In genomic region chr2:88131201-88131998, GRCh38 we compare ENCODE assay signal across 30 cellular contexts. TPM values are rescaled to one million over a fixed set of nuclear protein-coding genes. Genes with fewer than 3 reads are reported as not detected.
DNase-seq lines count a peak whose midpoint lies in the region; ATAC-seq and TF ChIP-seq lines count a peak whose summit lies in the region.
"Had no signal": no experiment of that assay in that cellular context is flagged by ENCODE, and none has a peak within 500 bp of the region (broad histone marks: within the 10 kb centered on the region; RNA-seq: fewer than 3 reads in every experiment).

No MANE protein-coding gene starts in this region.

- ATAC-seq in left colon (peak; percentile 59), mucosa of descending colon (peak; percentile 56)
- ATAC-seq: PC-3 had no signal

- H3K27ac Mint-ChIP-seq in CD14-positive monocyte, result no peak overlapping the region
- H3K27ac Mint-ChIP-seq: CD4-positive, alpha-beta T cell had no signal

- no peaks in the 10 kb centered on the region for H3K4me1 Mint-ChIP-seq in CD14-positive monocyte

- peaks cover 35% of the 10 kb centered on the region for H3K4me1 ChIP-seq in mucosa of descending colon (ENCODE audit: low read depth)
- peaks cover 14 to 36% (median 24%) of the 10 kb centered on the region in 4 donors for H3K4me1 ChIP-seq in transverse colon
- H3K4me1 ChIP-seq in A673 (ENCODE audit: insufficient read depth, low read length, poor library complexity, severe bottlenecking), result no peaks in the 10 kb centered on the region
- H3K4me1 ChIP-seq: BLaER1 had no signal

- intact Hi-C loops in left colon (cut with DNase I, micrococcal nuclease), result no loop called here
- intact Hi-C loops in mucosa of descending colon (cut with DNase I, micrococcal nuclease), result no loop called here
- intact Hi-C loops in transverse colon (cut with DNase I; ENCODE audit: low total_unique reads), result no loop called here
- intact Hi-C loops in A673 (cut with micrococcal nuclease; ENCODE audit: unreplicated experiment), result no loop called here
- intact Hi-C loops in CD14-positive monocyte (cut with micrococcal nuclease), result no loop called here

- peak overlapping the region; percentile 77 to 87 (median 86) for H3K27ac ChIP-seq in transverse colon
- H3K27ac ChIP-seq in A673 (ENCODE audit: low read depth, low read length, poor library complexity, severe bottlenecking), result no peak overlapping the region
- H3K27ac ChIP-seq: 22Rv1, BLaER1 had no signal

- CTCF ChIA-PET in A673 (lab: Charles Lee), result interaction anchor here (0.6 kb wide), 1 partner anchor 89 kb away, joined by 9 read pairs; no protein-coding TSS in a partner anchor

- peaks cover 0 to 3% (median 0%) of the 10 kb centered on the region in 7 donors for H3K9me3 Mint-ChIP-seq in CD14-positive monocyte
- H3K9me3 Mint-ChIP-seq: CD4-positive, alpha-beta T cell had no signal

- H3K27me3 ChIP-seq in transverse colon, result no peaks in the 10 kb centered on the region
- peaks cover 23% of the 10 kb centered on the region for H3K27me3 ChIP-seq in A673 (replicated peaks; ENCODE audit: insufficient read depth, low read depth, low read length, poor library complexity)
- H3K27me3 ChIP-seq: BLaER1 had no signal

- TF ChIP-seq EP300 in transverse colon (IDR thresholded peaks at IDR 0.05; ENCODE audit: low read depth), result no peak

- H3K27me3 Mint-ChIP-seq in CD14-positive monocyte (ENCODE audit: low read depth in 3 of 3), result peaks cover 3 to 16% (median 5%) of the 10 kb centered on the region in 3 donors

- DNase-seq in DMS53 (lab: John Stamatoyannopoulos, UW), result peak; percentile 23
- DNase-seq in DMS53 treated with DMSO at 0.1 percent for 48 hours (lab: John Stamatoyannopoulos, UW; ENCODE audit: unreplicated experiment), result no peak
- DNase-seq in left colon, result peak; percentile 52 to 70
- DNase-seq in mucosa of descending colon, result peak; percentile 66 to 70 (median 68)
- DNase-seq in transverse colon, result peak; percentile 60
- no peak for DNase-seq in dermis blood vessel endothelial cell
- DNase-seq in A673 (ENCODE audit: low spot score), result no peak
- DNase-seq in CD14-positive monocyte (ENCODE audit: low spot score), result no peak
- DNase-seq: ACHN; CD4-positive, alpha-beta T cell; DMS79; EL; GDM1; Kasumi-1; NCI-H1092 treated with DMSO at 0.1 percent for 48 hours; NCI-H1436; NCI-H187; NCI-H2081 treated with DMSO at 0.1 percent for 48 hours; NCI-H2171; NCI-H226; NCI-H524; NCI-H748 treated with DMSO at 0.1 percent for 48 hours; PC-3; Right ventricle myocardium superior had no signal

- no TSS peak for BruUV-seq in A673 (replicated peaks; lab: Mats Ljungman, UMichigan)

- no peak for TF ChIP-seq POLR2A in transverse colon (IDR thresholded peaks at IDR 0.05)

- H3K36me3 Mint-ChIP-seq in CD14-positive monocyte, result no peaks in the 10 kb centered on the region

- no peak overlapping the region for H3K4me3 Mint-ChIP-seq in CD14-positive monocyte
- H3K4me3 Mint-ChIP-seq: CD4-positive, alpha-beta T cell had no signal

- in situ Hi-C loops in transverse colon (cut with MboI; ENCODE audit: low pct_ligation_motif_present in 1 of 4, low pct_unique_long_range_greater_than_20kb in 1 of 4, low sequenced_read_pairs in 3 of 4), result no loop called here

- H3K36me3 ChIP-seq in mucosa of descending colon (ENCODE audit: low read depth) (no peaks in the 10 kb centered on the region), transverse colon (no peaks in the 10 kb centered on the region), A673 (ENCODE audit: insufficient read depth, low read length, poor library complexity, severe bottlenecking) (no peaks in the 10 kb centered on the region)
- H3K36me3 ChIP-seq: BLaER1 had no signal

- POLR2A ChIA-PET in A673 (lab: Charles Lee; ENCODE audit: low non-redundant PET), result no interaction called here

- TF ChIP-seq CTCF in mucosa of descending colon (IDR thresholded peaks at IDR 0.05), result no peak
- peak in 2 of 5 experiments; percentile 11 to 39 for TF ChIP-seq CTCF in transverse colon (IDR thresholded peaks at IDR 0.05)
- TF ChIP-seq CTCF in A673 (conservative IDR thresholded peaks at IDR 0.05; ENCODE audit: low read depth, low read length), result no peak
- no peak for TF ChIP-seq CTCF in CD14-positive monocyte (IDR thresholded peaks at IDR 0.05)

- WGBS in transverse colon (ENCODE audit: low coverage in 1 of 2), 2 donors, result 53 to 71% methylated on average over 1 to 9 of the region's 9 CpGs

- H3K4me3 ChIP-seq in mucosa of descending colon, result no peak overlapping the region
- H3K4me3 ChIP-seq in transverse colon, result no peak overlapping the region
- H3K4me3 ChIP-seq in A673 (ENCODE audit: low read depth, low read length, poor library complexity, severe bottlenecking), result no peak overlapping the region
- H3K4me3 ChIP-seq: BLaER1 had no signal

- H3K9me3 ChIP-seq in mucosa of descending colon, result no peaks in the 10 kb centered on the region
- H3K9me3 ChIP-seq in transverse colon, result no peaks in the 10 kb centered on the region
- no peaks in the 10 kb centered on the region for H3K9me3 ChIP-seq in A673 (ENCODE audit: low read depth, low read length, poor library complexity, severe bottlenecking)
- H3K9me3 ChIP-seq: BLaER1 had no signal

RNA-seq across cellular contexts. Expression of gene FABP1, which starts 3.5 kb away (rescaled TPM):
- 1,000 to 10,000 TPM; 2,293 to 3,160 TPM for total RNA-seq in left colon
- 1,000 to 10,000 TPM in 2 of 3 donors, 100 to 1,000 TPM in 1; 768 to 5,199 (median 1,319) TPM for total RNA-seq in mucosa of descending colon
- total RNA-seq in transverse colon, result 1,000 to 10,000 TPM; 1,053 to 3,583 (median 2,025) TPM
- not detected in 2 replicates for total RNA-seq in dermis blood vessel endothelial cell
- not detected in 2 replicates for total RNA-seq in A673 (2021)
- not detected for polyA plus RNA-seq in CD14-positive monocyte
- total RNA-seq: CD4-positive, alpha-beta T cell; HT-29; M059J; PC-3; Right ventricle myocardium superior; RPMI7951; SK-MEL-5 had no signal

RNA-seq across cellular contexts. Expression of gene THNSL2, which starts 38.7 kb away (rescaled TPM):
- total RNA-seq in left colon, result 10 to 100 TPM; 10.5 to 18.8 TPM
- total RNA-seq in mucosa of descending colon, result 10 to 100 TPM; 16.8 to 33.3 (median 16.8) TPM
- 10 to 100 TPM in 3 of 4 donors, 1 to 10 TPM in 1; 1.1 to 33.2 (median 17.5) TPM for total RNA-seq in transverse colon
- under 0.01 and 0.14 TPM in 2 replicates for total RNA-seq in dermis blood vessel endothelial cell
- total RNA-seq in A673 (2021), result not detected in 2 replicates
- under 1 TPM in 1 of 2 donors, not detected in 1; 0.39 TPM for polyA plus RNA-seq in CD14-positive monocyte
- total RNA-seq: M059J had no signal

Comparison
In these comparisons a context has a peak if more than half of its experiments do, and no peak if none do; other contexts are left out.
1. DNase-seq: peak in DMS53 (single experiment), left colon (2 of 2), mucosa of descending colon (3 of 3) and transverse colon (single experiment); none in DMS53 treated with DMSO at 0.1 percent for 48 hours (single experiment), dermis blood vessel endothelial cell (single experiment), A673 (single experiment) and CD14-positive monocyte (single experiment).
2. RNA of gene FABP1, which starts 3.5 kb away (total RNA-seq): 2,293 to 3,160 TPM in left colon, 1,053 to 3,583 TPM in transverse colon and 768 to 5,199 TPM in mucosa of descending colon; not detected in dermis blood vessel endothelial cell and not detected in A673; every median in the first group is over 100 times any median in the second.